11 cellular contexts compared by ENCODE assay signal in the genomic region with DNA sequence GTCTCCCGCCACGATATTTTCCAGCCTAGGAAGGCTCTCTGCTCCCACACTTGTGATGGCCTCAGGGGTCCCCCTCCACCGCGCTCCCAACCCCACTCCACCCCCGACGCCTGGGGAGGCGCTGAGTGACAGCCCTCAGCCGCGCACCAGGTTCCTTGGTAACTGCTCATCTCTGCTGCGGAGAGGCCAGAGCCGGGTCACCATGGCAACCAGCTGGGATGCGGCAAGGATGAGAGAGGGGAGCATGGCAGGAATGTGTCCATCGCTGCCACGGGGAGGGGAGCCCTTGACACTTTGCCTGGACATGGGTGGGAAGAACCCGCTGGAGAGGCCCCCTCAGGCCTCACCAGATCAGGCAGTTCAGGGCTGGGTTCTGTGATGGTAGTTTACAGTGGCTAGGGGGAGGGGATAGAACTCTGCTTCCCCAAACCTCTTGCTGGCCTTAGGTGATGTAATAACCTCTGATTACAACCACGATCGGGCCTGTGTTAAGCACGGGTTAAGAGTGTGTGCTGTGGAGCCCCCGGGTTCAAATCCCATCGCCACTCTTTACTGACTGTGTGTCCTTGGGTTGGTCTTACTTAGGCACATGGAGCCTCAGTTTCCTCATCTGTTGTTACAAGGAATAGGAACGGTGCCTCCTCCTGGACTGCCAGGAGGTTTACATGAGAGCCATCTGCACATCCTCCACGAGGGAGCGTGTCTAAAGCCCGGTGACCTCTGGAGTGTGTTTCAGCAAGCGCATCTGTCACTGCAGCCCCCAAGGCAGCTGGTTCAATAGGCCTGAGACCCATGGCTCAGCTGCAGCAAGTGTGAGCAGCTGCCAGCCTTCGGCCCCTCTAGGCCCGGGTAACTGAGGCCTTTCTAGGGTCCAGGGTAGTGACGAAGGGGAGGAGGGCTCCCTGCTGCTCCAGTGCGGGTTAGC. TPM values are rescaled to one million over a fixed set of nuclear protein-coding genes. Genes with fewer than 3 reads are reported as not detected.
DNase-seq lines count a peak whose midpoint lies in the region; ATAC-seq, FAIRE-seq and TF ChIP-seq lines count a peak whose summit lies in the region.
"Had no signal": no experiment of that assay in that cellular context is flagged by ENCODE, and none has a peak within 500 bp of the region (broad histone marks: within the 10 kb centered on the region; RNA-seq: fewer than 3 reads in every experiment).

No MANE protein-coding gene starts in this region.

- H3K36me3 ChIP-seq in cardiac muscle cell, result no peaks in the 10 kb centered on the region
- H3K36me3 ChIP-seq in left ventricle myocardium inferior, result no peaks in the 10 kb centered on the region
- H3K36me3 ChIP-seq in OCI-LY7 (ENCODE audit: insufficient read depth, low read length), result no peaks in the 10 kb centered on the region
- H3K36me3 ChIP-seq in ectodermal cell (ENCODE audit: control insufficient read depth, insufficient read depth, low read length), result no peaks in the 10 kb centered on the region

- TF ChIP-seq CTCF in cardiac muscle cell (IDR thresholded peaks at IDR 0.05; ENCODE audit: low read depth, low read length) (peak; percentile 7), left ventricle myocardium inferior (IDR thresholded peaks at IDR 0.05; ENCODE audit: borderline replicate concordance) (no peak), OCI-LY7 (conservative IDR thresholded peaks at IDR 0.05; ENCODE audit: low read length) (peak; percentile 32; the same call in 1 of the 2 replicates), Calu3 (IDR thresholded peaks at IDR 0.05; ENCODE audit: unreplicated experiment) (no peak), D721Med (IDR thresholded peaks at IDR 0.05; ENCODE audit: insufficient read depth, missing control alignments) (no peak)

- H3K9me3 ChIP-seq in cardiac muscle cell (ENCODE audit: low read depth), result no peaks in the 10 kb centered on the region
- no peaks in the 10 kb centered on the region for H3K9me3 ChIP-seq in left ventricle myocardium inferior (replicated peaks)
- H3K9me3 ChIP-seq in OCI-LY7 (ENCODE audit: low read length), result no peaks in the 10 kb centered on the region
- H3K9me3 ChIP-seq in ectodermal cell (ENCODE audit: control insufficient read depth, low read length), result no peaks in the 10 kb centered on the region

- H3K4me1 ChIP-seq in cardiac muscle cell (ENCODE audit: low read depth) (no peaks in the 10 kb centered on the region), left ventricle myocardium inferior (no peaks in the 10 kb centered on the region), OCI-LY7 (ENCODE audit: insufficient read depth, low read length, poor library complexity, severe bottlenecking) (no peaks in the 10 kb centered on the region), ectodermal cell (ENCODE audit: control insufficient read depth, insufficient read depth, low read length) (peaks cover 12% of the 10 kb centered on the region)

- BruUV-seq in OCI-LY7 (replicated peaks; lab: Mats Ljungman, UMichigan) (no TSS peak), Calu3 (replicated peaks; lab: Mats Ljungman, UMichigan) (no TSS peak)

- no peak overlapping the region for H3K27ac ChIP-seq in cardiac muscle cell
- H3K27ac ChIP-seq in left ventricle myocardium inferior (replicated peaks), result no peak overlapping the region
- no peak overlapping the region for H3K27ac ChIP-seq in OCI-LY7 (ENCODE audit: low read depth, low read length, poor library complexity, severe bottlenecking)
- peak overlapping the region; percentile 30 for H3K27ac ChIP-seq in ectodermal cell (ENCODE audit: insufficient read depth, low read depth, low read length, poor library complexity, severe bottlenecking)

- no peaks in the 10 kb centered on the region for H4K20me1 ChIP-seq in OCI-LY7 (ENCODE audit: insufficient read depth, low read length)

- no peaks in the 10 kb centered on the region for H3K9me3 Mint-ChIP-seq in stimulated activated memory B cell treated with anti-CD40 and anti-IgM and Interleukin-4, amounts not matched to agents 10 μg/mL and 1 μg/mL and 100 μg/mL, for 72 hours
- no peaks in the 10 kb centered on the region for H3K9me3 Mint-ChIP-seq in Calu3 (ENCODE audit: low read depth, unreplicated experiment)

- H2AFZ ChIP-seq in OCI-LY7 (ENCODE audit: low read length), result no peak overlapping the region

- POLR2A ChIA-PET in OCI-LY7 (lab: Charles Lee), result no interaction called here

- intact Hi-C loops in left ventricle myocardium inferior (cut with micrococcal nuclease) (no loop called here), OCI-LY7 (cut with micrococcal nuclease; ENCODE audit: unreplicated experiment) (no loop called here), Calu3 (cut with micrococcal nuclease; ENCODE audit: unreplicated experiment) (no loop called here)

- no peaks in the 10 kb centered on the region for H3K27me3 ChIP-seq in cardiac muscle cell
- peaks cover 55% of the 10 kb centered on the region for H3K27me3 ChIP-seq in left ventricle myocardium inferior (ENCODE audit: low read depth)
- no peaks in the 10 kb centered on the region for H3K27me3 ChIP-seq in ectodermal cell (ENCODE audit: control insufficient read depth, insufficient read depth, low read length, poor library complexity, severe bottlenecking)

- CTCF ChIA-PET in OCI-LY7 (lab: Charles Lee; ENCODE audit: unreplicated experiment), result interaction anchor here (0.5 kb wide), 1 partner anchor 9 kb away, joined by 3 read pairs; no protein-coding TSS in a partner anchor
- CTCF ChIA-PET in Calu3 (lab: Charles Lee), result interaction anchor here (1.4 kb wide), 1 partner anchor 15 kb away, joined by 4 read pairs; no protein-coding TSS in a partner anchor

- H3K36me3 Mint-ChIP-seq in stimulated activated memory B cell treated with anti-CD40 and anti-IgM and Interleukin-4, amounts not matched to agents 10 μg/mL and 1 μg/mL and 100 μg/mL, for 72 hours, result no peaks in the 10 kb centered on the region
- peaks cover 6% of the 10 kb centered on the region for H3K36me3 Mint-ChIP-seq in Calu3 (ENCODE audit: insufficient read depth, unreplicated experiment)

- no peak overlapping the region for H3K4me2 ChIP-seq in OCI-LY7 (ENCODE audit: low read length)

- 77 to 83% methylated on average over 29 of the region's 29 CpGs for WGBS in ectodermal cell, 2 experiments

- H3K79me2 ChIP-seq in OCI-LY7 (ENCODE audit: insufficient read depth, low read depth, low read length), result no peaks in the 10 kb centered on the region

- FAIRE-seq in D721Med (lab: Jason Lieb, UNC), result no peak
- FAIRE-seq: urothelium cell line had no signal

- DNase-seq in cardiac muscle cell (ENCODE audit: low read depth in 1 of 2, low spot score in 1 of 2) (no peak), left ventricle myocardium inferior (no peak), OCI-LY7 (ENCODE audit: low spot score) (no peak), glomerular visceral epithelial cell (ENCODE audit: extremely low spot score) (no peak), Calu3 (no peak), D721Med (ENCODE audit: insufficient read length, low spot score) (no peak)
- DNase-seq: activated T-cell treated with anti-CD3 and anti-CD28 coated beads, Interleukin-2, amount 50 U/mL, for 1 hour; NCI-H1436 had no signal

- no peak overlapping the region for H3K4me3 ChIP-seq in cardiac muscle cell
- no peak overlapping the region for H3K4me3 ChIP-seq in left ventricle myocardium inferior
- H3K4me3 ChIP-seq in OCI-LY7 (ENCODE audit: low read depth, low read length, poor library complexity, severe bottlenecking), result no peak overlapping the region
- H3K4me3 ChIP-seq in ectodermal cell (ENCODE audit: insufficient read depth, low read depth, low read length), result no peak overlapping the region

- no peaks in the 10 kb centered on the region for H3K9me2 ChIP-seq in OCI-LY7 (ENCODE audit: insufficient read depth, low read length)

- no peak overlapping the region for H3K4me3 Mint-ChIP-seq in stimulated activated memory B cell treated with anti-CD40 and anti-IgM and Interleukin-4, amounts not matched to agents 10 μg/mL and 1 μg/mL and 100 μg/mL, for 72 hours
- H3K4me3 Mint-ChIP-seq in Calu3 (ENCODE audit: low read depth, unreplicated experiment), result no peak overlapping the region

- H3K27ac Mint-ChIP-seq in stimulated activated memory B cell treated with anti-CD40 and anti-IgM and Interleukin-4, amounts not matched to agents 10 μg/mL and 1 μg/mL and 100 μg/mL, for 72 hours, result no peak overlapping the region
- no peak overlapping the region for H3K27ac Mint-ChIP-seq in Calu3 (ENCODE audit: unreplicated experiment)

- H3K4me1 Mint-ChIP-seq in stimulated activated memory B cell treated with anti-CD40 and anti-IgM and Interleukin-4, amounts not matched to agents 10 μg/mL and 1 μg/mL and 100 μg/mL, for 72 hours, result no peaks in the 10 kb centered on the region
- peaks cover 7% of the 10 kb centered on the region for H3K4me1 Mint-ChIP-seq in Calu3 (ENCODE audit: low read depth, unreplicated experiment)

- peaks cover 31% of the 10 kb centered on the region for H3K27me3 Mint-ChIP-seq in stimulated activated memory B cell treated with anti-CD40 and anti-IgM and Interleukin-4, amounts not matched to agents 10 μg/mL and 1 μg/mL and 100 μg/mL, for 72 hours
- H3K27me3 Mint-ChIP-seq in Calu3 (ENCODE audit: unreplicated experiment), result peaks cover 9% of the 10 kb centered on the region

- peak; percentile 29 for ATAC-seq in stimulated activated memory B cell treated with anti-CD40 and anti-IgM and Interleukin-4, amounts not matched to agents 10 μg/mL and 1 μg/mL and 100 μg/mL, for 72 hours

RNA-seq across cellular contexts. Expression of a gene that starts 6.3 kb away (rescaled TPM):
- total RNA-seq in cardiac muscle cell, result 1.9 and 15.0 TPM in 2 replicates
- polyA plus RNA-seq in cardiac muscle cell, result 1.1 and 8.4 TPM in 2 replicates
- 4.6 TPM for total RNA-seq in left ventricle myocardium inferior
- total RNA-seq in OCI-LY7 (2014; rRNA removed; shearing (Covaris generic)), result not detected in 2 replicates
- 0.74 and 1.1 TPM in 2 replicates for total RNA-seq in OCI-LY7 (2022)
- polyA plus RNA-seq in ectodermal cell (2013, experiment 1 of 4), result 6.2 TPM
- polyA plus RNA-seq in ectodermal cell (2013, experiment 2 of 4), result 6.8 TPM
- polyA plus RNA-seq in ectodermal cell (2013, experiment 3 of 4), result 9.9 TPM
- 10.3 TPM for polyA plus RNA-seq in ectodermal cell (2013, experiment 4 of 4)
- total RNA-seq in Calu3 (2022), result not detected in 2 replicates

RNA-seq across cellular contexts. Expression of a gene that starts 21.0 kb away (rescaled TPM):
- total RNA-seq in cardiac muscle cell (0.98 and 1.9 TPM in 2 replicates), left ventricle myocardium inferior (not detected), OCI-LY7 (2022) (0.42 and 0.68 TPM in 2 replicates), Calu3 (2022) (2.7 and 3.8 TPM in 2 replicates)
- polyA plus RNA-seq in cardiac muscle cell, result 1.1 and 1.4 TPM in 2 replicates
- total RNA-seq in OCI-LY7 (2014; rRNA removed; shearing (Covaris generic)), result 0.46 TPM in 1 of 2 replicates, not detected in the other
- polyA plus RNA-seq in ectodermal cell (2013, experiment 1 of 4), result 8.3 TPM
- polyA plus RNA-seq in ectodermal cell (2013, experiment 2 of 4), result 6.1 TPM
- polyA plus RNA-seq in ectodermal cell (2013, experiment 3 of 4), result 5.3 TPM
- 5.7 TPM for polyA plus RNA-seq in ectodermal cell (2013, experiment 4 of 4)

RNA-seq across cellular contexts. Expression of a gene that starts 50.4 kb away (rescaled TPM):
- 176 and 223 TPM in 2 replicates for total RNA-seq in cardiac muscle cell
- polyA plus RNA-seq in cardiac muscle cell, result 308 and 326 TPM in 2 replicates
- total RNA-seq in left ventricle myocardium inferior, result 120 TPM
- 95.1 and 111 TPM in 2 replicates for total RNA-seq in OCI-LY7 (2014; rRNA removed; shearing (Covaris generic))
- total RNA-seq in OCI-LY7 (2022), result 136 and 148 TPM in 2 replicates
- 243 TPM for polyA plus RNA-seq in ectodermal cell (2013, experiment 1 of 4)
- polyA plus RNA-seq in ectodermal cell (2013, experiment 2 of 4), result 233 TPM
- 157 TPM for polyA plus RNA-seq in ectodermal cell (2013, experiment 3 of 4)
- 183 TPM for polyA plus RNA-seq in ectodermal cell (2013, experiment 4 of 4)
- 266 and 278 TPM in 2 replicates for total RNA-seq in Calu3 (2022)

Comparison
In these comparisons a context has a peak if more than half of its experiments do, and no peak if none do; other contexts are left out.
1. CTCF ChIP-seq: peak in cardiac muscle cell (single experiment) and OCI-LY7 (single experiment); none in left ventricle myocardium inferior (single experiment), Calu3 (single experiment) and D721Med (single experiment).